In genomic region chr15:74306801-74307217, GRCh38 we compare ENCODE assay signal across 2 cellular contexts.
TF ChIP-seq lines count a peak whose summit lies in the region.

No MANE protein-coding gene starts in this region.

TF ChIP-seq in GM23338, 12 proteins besides CTCF, POLR2A, EP300 and RAD21 (continued from another document):
- TF ChIP-seq, protein P1, sequence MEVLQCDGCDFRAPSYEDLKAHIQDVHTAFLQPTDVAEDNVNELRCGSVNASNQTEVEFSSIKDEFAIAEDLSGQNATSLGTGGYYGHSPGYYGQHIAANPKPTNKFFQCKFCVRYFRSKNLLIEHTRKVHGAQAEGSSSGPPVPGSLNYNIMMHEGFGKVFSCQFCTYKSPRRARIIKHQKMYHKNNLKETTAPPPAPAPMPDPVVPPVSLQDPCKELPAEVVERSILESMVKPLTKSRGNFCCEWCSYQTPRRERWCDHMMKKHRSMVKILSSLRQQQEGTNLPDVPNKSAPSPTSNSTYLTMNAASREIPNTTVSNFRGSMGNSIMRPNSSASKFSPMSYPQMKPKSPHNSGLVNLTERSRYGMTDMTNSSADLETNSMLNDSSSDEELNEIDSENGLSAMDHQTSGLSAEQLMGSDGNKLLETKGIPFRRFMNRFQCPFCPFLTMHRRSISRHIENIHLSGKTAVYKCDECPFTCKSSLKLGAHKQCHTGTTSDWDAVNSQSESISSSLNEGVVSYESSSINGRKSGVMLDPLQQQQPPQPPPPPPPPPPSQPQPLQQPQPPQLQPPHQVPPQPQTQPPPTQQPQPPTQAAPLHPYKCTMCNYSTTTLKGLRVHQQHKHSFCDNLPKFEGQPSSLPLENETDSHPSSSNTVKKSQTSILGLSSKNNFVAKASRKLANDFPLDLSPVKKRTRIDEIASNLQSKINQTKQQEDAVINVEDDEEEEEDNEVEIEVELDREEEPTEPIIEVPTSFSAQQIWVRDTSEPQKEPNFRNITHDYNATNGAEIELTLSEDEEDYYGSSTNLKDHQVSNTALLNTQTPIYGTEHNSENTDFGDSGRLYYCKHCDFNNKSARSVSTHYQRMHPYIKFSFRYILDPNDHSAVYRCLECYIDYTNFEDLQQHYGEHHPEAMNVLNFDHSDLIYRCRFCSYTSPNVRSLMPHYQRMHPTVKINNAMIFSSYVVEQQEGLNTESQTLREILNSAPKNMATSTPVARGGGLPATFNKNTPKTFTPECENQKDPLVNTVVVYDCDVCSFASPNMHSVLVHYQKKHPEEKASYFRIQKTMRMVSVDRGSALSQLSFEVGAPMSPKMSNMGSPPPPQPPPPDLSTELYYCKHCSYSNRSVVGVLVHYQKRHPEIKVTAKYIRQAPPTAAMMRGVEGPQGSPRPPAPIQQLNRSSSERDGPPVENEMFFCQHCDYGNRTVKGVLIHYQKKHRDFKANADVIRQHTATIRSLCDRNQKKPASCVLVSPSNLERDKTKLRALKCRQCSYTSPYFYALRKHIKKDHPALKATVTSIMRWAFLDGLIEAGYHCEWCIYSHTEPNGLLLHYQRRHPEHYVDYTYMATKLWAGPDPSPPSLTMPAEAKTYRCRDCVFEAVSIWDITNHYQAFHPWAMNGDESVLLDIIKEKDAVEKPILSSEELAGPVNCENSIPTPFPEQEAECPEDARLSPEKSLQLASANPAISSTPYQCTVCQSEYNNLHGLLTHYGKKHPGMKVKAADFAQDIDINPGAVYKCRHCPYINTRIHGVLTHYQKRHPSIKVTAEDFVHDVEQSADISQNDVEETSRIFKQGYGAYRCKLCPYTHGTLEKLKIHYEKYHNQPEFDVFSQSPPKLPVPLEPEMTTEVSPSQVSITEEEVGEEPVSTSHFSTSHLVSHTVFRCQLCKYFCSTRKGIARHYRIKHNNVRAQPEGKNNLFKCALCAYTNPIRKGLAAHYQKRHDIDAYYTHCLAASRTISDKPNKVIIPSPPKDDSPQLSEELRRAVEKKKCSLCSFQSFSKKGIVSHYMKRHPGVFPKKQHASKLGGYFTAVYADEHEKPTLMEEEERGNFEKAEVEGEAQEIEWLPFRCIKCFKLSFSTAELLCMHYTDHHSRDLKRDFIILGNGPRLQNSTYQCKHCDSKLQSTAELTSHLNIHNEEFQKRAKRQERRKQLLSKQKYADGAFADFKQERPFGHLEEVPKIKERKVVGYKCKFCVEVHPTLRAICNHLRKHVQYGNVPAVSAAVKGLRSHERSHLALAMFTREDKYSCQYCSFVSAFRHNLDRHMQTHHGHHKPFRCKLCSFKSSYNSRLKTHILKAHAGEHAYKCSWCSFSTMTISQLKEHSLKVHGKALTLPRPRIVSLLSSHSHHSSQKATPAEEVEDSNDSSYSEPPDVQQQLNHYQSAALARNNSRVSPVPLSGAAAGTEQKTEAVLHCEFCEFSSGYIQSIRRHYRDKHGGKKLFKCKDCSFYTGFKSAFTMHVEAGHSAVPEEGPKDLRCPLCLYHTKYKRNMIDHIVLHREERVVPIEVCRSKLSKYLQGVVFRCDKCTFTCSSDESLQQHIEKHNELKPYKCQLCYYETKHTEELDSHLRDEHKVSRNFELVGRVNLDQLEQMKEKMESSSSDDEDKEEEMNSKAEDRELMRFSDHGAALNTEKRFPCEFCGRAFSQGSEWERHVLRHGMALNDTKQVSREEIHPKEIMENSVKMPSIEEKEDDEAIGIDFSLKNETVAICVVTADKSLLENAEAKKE (CRISPR knock-in tag; IDR thresholded peaks at IDR 0.05) = no peak
- TF ChIP-seq REST (IDR thresholded peaks at IDR 0.05; ENCODE audit: unreplicated experiment) (no peak), EZH2 (IDR thresholded peaks at IDR 0.05; ENCODE audit: low read depth, unreplicated experiment) (no peak), JUNB (IDR thresholded peaks at IDR 0.05; ENCODE audit: unreplicated experiment) (no peak)
- TF ChIP-seq, protein P2, sequence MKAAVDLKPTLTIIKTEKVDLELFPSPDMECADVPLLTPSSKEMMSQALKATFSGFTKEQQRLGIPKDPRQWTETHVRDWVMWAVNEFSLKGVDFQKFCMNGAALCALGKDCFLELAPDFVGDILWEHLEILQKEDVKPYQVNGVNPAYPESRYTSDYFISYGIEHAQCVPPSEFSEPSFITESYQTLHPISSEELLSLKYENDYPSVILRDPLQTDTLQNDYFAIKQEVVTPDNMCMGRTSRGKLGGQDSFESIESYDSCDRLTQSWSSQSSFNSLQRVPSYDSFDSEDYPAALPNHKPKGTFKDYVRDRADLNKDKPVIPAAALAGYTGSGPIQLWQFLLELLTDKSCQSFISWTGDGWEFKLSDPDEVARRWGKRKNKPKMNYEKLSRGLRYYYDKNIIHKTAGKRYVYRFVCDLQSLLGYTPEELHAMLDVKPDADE (IDR thresholded peaks at IDR 0.05) = no peak

TF ChIP-seq in WTC11, 78 proteins besides CTCF, POLR2A, EP300 and RAD21 (continued from another document):
- peak; percentile 59; the same call in 1 of the 2 replicates for TF ChIP-seq PRDM15 (CRISPR knock-in tag; IDR thresholded peaks at IDR 0.05)
- TF ChIP-seq CREB1 (CRISPR knock-in tag; IDR thresholded peaks at IDR 0.05) = no peak
